Comparison of ENCODE assay signal across 36 cellular contexts in the genomic region with DNA sequence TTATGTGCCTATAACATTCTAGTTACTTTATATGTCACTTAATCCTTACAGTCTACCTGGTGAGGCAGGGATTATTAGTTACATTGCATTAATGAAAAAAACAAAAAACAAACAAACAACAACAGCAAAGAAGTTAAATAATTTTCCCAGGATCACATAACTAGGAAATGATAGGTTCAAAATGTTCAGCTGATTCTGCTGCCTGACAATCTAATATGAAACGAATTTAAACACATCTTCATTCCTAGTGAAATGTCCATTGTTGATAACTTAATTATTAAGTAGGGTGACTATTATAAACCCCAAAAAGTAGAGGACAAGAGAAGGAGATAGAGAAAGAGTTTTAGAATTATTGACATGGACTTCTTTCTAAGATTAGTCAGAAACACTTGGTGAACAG. TPM values are rescaled to one million over a fixed set of nuclear protein-coding genes. Genes with fewer than 3 reads are reported as not detected.
"Had no signal": no experiment of that assay in that cellular context is flagged by ENCODE, and none has a peak within 500 bp of the region (broad histone marks: within the 10 kb centered on the region; RNA-seq: fewer than 3 reads in every experiment).

No MANE protein-coding gene starts in this region.

- H3K27me3 ChIP-seq: adrenal gland, body of pancreas, gastrocnemius medialis had no signal

- DNase-seq: activated CD4-positive, alpha-beta memory T cell treated with anti-CD3 and anti-CD28 coated beads for 36 hours; activated CD4-positive, alpha-beta T cell treated with anti-CD3 and anti-CD28 coated beads for 36 hours; activated CD4-positive, alpha-beta T cell treated with anti-CD3 and anti-CD28 coated beads, Interleukin-2, amount 10 ng/mL, durations not matched to agents 24 days and 14 days; activated CD4-positive, CD25-positive, alpha-beta regulatory T cell; activated CD4-positive, CD25-positive, alpha-beta regulatory T cell treated with anti-CD3 and anti-CD28 coated beads, Interleukin-2, amount 50 U/mL, for 72 hours; activated CD8-positive, alpha-beta memory T cell treated with anti-CD3 and anti-CD28 coated beads, Interleukin-2, amount 10 ng/mL, durations not matched to agents 7 days and 5 days; activated CD8-positive, alpha-beta memory T cell treated with anti-CD3 and anti-CD28 coated beads, Interleukin-2, amount 50 U/mL, for 4 hours; activated CD8-positive, alpha-beta T cell treated with anti-CD3 and anti-CD28 coated beads, Interleukin-2, amount 10 ng/mL, durations not matched to agents 7 days and 5 days; activated effector memory CD4-positive, alpha-beta T cell treated with anti-CD3 and anti-CD28 coated beads, Interleukin-2, amount 50 U/mL, for 16 hours; activated naive CD4-positive, alpha-beta T cell treated with anti-CD3 and anti-CD28 coated beads for 36 hours; activated naive CD8-positive, alpha-beta T cell treated with anti-CD3 and anti-CD28 coated beads for 36 hours; activated naive CD8-positive, alpha-beta T cell treated with anti-CD3 and anti-CD28 coated beads, Interleukin-2, amount 50 U/mL, for 24 hours; activated T-cell treated with anti-CD3 and anti-CD28 coated beads, Interleukin-2, amount 50 U/mL, for 1 hour; activated T-cell treated with anti-CD3 and anti-CD28 coated beads, Interleukin-2, amount 50 U/mL, for 48 hours; adrenal gland; amygdala; aorta; body of pancreas; caudate nucleus; cortex of kidney; dermis blood vessel endothelial cell; effector CD4-positive, alpha-beta T cell; effector memory CD8-positive, alpha-beta T cell; erythroblast; foreskin keratinocyte; gastrocnemius medialis; glutamatergic neuron; heart left ventricle; T-helper 2 cell had no signal

- FAIRE-seq: colon had no signal

- H3K36me3 ChIP-seq: adrenal gland, esophagus muscularis mucosa, gastrocnemius medialis, heart left ventricle had no signal

- H3K27ac ChIP-seq: adrenal gland, body of pancreas, esophagus muscularis mucosa, foreskin keratinocyte, gastrocnemius medialis, heart left ventricle had no signal

- ATAC-seq: activated CD4-positive, alpha-beta T cell treated with anti-CD3 and anti-CD28 coated beads for 36 hours; activated CD8-positive, alpha-beta memory T cell treated with anti-CD3 and anti-CD28 coated beads, Interleukin-2, amount 10 ng/mL, durations not matched to agents 7 days and 5 days; activated CD8-positive, alpha-beta T cell treated with anti-CD3 and anti-CD28 coated beads, Interleukin-2, amount 10 ng/mL, durations not matched to agents 7 days and 5 days; activated naive CD8-positive, alpha-beta T cell treated with anti-CD3 and anti-CD28 coated beads, Interleukin-2, amount 50 U/mL, for 24 hours; body of pancreas; effector memory CD8-positive, alpha-beta T cell; foreskin keratinocyte; gastrocnemius medialis; heart left ventricle had no signal

- H3K9me3 ChIP-seq: adrenal gland, body of pancreas, esophagus muscularis mucosa, gastrocnemius medialis, heart left ventricle had no signal

- H3K4me3 ChIP-seq: adrenal gland, body of pancreas, esophagus muscularis mucosa, gastrocnemius medialis, heart left ventricle had no signal

- H3K4me1 ChIP-seq: adrenal gland, body of pancreas, esophagus muscularis mucosa, foreskin keratinocyte, gastrocnemius medialis had no signal

RNA-seq across cellular contexts. Expression of a gene that starts 22.6 kb away (rescaled TPM):
- total RNA-seq: activated CD4-positive, alpha-beta memory T cell treated with anti-CD3 and anti-CD28 coated beads for 36 hours; activated CD4-positive, alpha-beta T cell treated with anti-CD3 and anti-CD28 coated beads for 36 hours; activated CD4-positive, alpha-beta T cell treated with anti-CD3 and anti-CD28 coated beads, Interleukin-2, amount 10 ng/mL, durations not matched to agents 24 days and 14 days; activated CD8-positive, alpha-beta memory T cell treated with anti-CD3 and anti-CD28 coated beads for 36 hours; activated CD8-positive, alpha-beta memory T cell treated with anti-CD3 and anti-CD28 coated beads, Interleukin-2, amount 10 ng/mL, durations not matched to agents 7 days and 5 days; activated CD8-positive, alpha-beta T cell treated with anti-CD3 and anti-CD28 coated beads, Interleukin-2, amount 10 ng/mL, durations not matched to agents 7 days and 5 days; activated naive CD4-positive, alpha-beta T cell treated with anti-CD3 and anti-CD28 coated beads for 36 hours; activated naive CD8-positive, alpha-beta T cell treated with anti-CD3 and anti-CD28 coated beads for 36 hours; activated T-helper 1 cell treated with anti-CD3 and anti-CD28 coated beads, Interleukin-12 subunit alpha, Interleukin-12 subunit beta, Interleukin-2, Interleukin-4 antibody, amounts not matched to agents 30 ng/mL and 10 ng/mL and 1 ng/mL, durations not matched to agents 14 hours and 24 hours and 36 hours; activated T-helper 2 cell treated with anti-CD3 and anti-CD28 coated beads, Interferon-gamma antibody, Interleukin-2, Interleukin-4, amounts not matched to agents 10 μg/mL and 5 μg/mL and 100 μg/mL, durations not matched to agents 14 hours and 24 hours and 36 hours; chondrocyte; foreskin keratinocyte; T-helper 1 cell treated with Interleukin-12 subunit alpha and Interleukin-12 subunit beta and Interleukin-4 antibody, amounts not matched to agents 30 ng/mL and 1 ng/mL, for 36 hours had no signal

RNA-seq across cellular contexts. Expression of a gene that starts 54.0 kb away (rescaled TPM):
- total RNA-seq: activated CD4-positive, alpha-beta memory T cell treated with anti-CD3 and anti-CD28 coated beads for 36 hours; activated CD4-positive, alpha-beta T cell treated with anti-CD3 and anti-CD28 coated beads for 36 hours; activated CD4-positive, alpha-beta T cell treated with anti-CD3 and anti-CD28 coated beads, Interleukin-2, amount 10 ng/mL, durations not matched to agents 24 days and 14 days; activated CD8-positive, alpha-beta memory T cell treated with anti-CD3 and anti-CD28 coated beads for 36 hours; activated CD8-positive, alpha-beta memory T cell treated with anti-CD3 and anti-CD28 coated beads, Interleukin-2, amount 10 ng/mL, durations not matched to agents 7 days and 5 days; activated CD8-positive, alpha-beta T cell treated with anti-CD3 and anti-CD28 coated beads, Interleukin-2, amount 10 ng/mL, durations not matched to agents 7 days and 5 days; activated naive CD4-positive, alpha-beta T cell treated with anti-CD3 and anti-CD28 coated beads for 36 hours; activated naive CD8-positive, alpha-beta T cell treated with anti-CD3 and anti-CD28 coated beads for 36 hours; activated T-helper 1 cell treated with anti-CD3 and anti-CD28 coated beads, Interleukin-12 subunit alpha, Interleukin-12 subunit beta, Interleukin-2, Interleukin-4 antibody, amounts not matched to agents 30 ng/mL and 10 ng/mL and 1 ng/mL, durations not matched to agents 14 hours and 24 hours and 36 hours; activated T-helper 2 cell treated with anti-CD3 and anti-CD28 coated beads, Interferon-gamma antibody, Interleukin-2, Interleukin-4, amounts not matched to agents 10 μg/mL and 5 μg/mL and 100 μg/mL, durations not matched to agents 14 hours and 24 hours and 36 hours; chondrocyte; T-helper 1 cell treated with Interleukin-12 subunit alpha and Interleukin-12 subunit beta and Interleukin-4 antibody, amounts not matched to agents 30 ng/mL and 1 ng/mL, for 36 hours had no signal

RNA-seq across cellular contexts. Expression of a gene that starts 59.8 kb away (rescaled TPM):
- total RNA-seq: activated CD4-positive, alpha-beta memory T cell treated with anti-CD3 and anti-CD28 coated beads for 36 hours; activated CD4-positive, alpha-beta T cell treated with anti-CD3 and anti-CD28 coated beads for 36 hours; activated CD4-positive, alpha-beta T cell treated with anti-CD3 and anti-CD28 coated beads, Interleukin-2, amount 10 ng/mL, durations not matched to agents 24 days and 14 days; activated CD8-positive, alpha-beta memory T cell treated with anti-CD3 and anti-CD28 coated beads for 36 hours; activated CD8-positive, alpha-beta memory T cell treated with anti-CD3 and anti-CD28 coated beads, Interleukin-2, amount 10 ng/mL, durations not matched to agents 7 days and 5 days; activated CD8-positive, alpha-beta T cell treated with anti-CD3 and anti-CD28 coated beads, Interleukin-2, amount 10 ng/mL, durations not matched to agents 7 days and 5 days; activated naive CD4-positive, alpha-beta T cell treated with anti-CD3 and anti-CD28 coated beads for 36 hours; activated naive CD8-positive, alpha-beta T cell treated with anti-CD3 and anti-CD28 coated beads for 36 hours; activated T-helper 1 cell treated with anti-CD3 and anti-CD28 coated beads, Interleukin-12 subunit alpha, Interleukin-12 subunit beta, Interleukin-2, Interleukin-4 antibody, amounts not matched to agents 30 ng/mL and 10 ng/mL and 1 ng/mL, durations not matched to agents 14 hours and 24 hours and 36 hours; activated T-helper 2 cell treated with anti-CD3 and anti-CD28 coated beads, Interferon-gamma antibody, Interleukin-2, Interleukin-4, amounts not matched to agents 10 μg/mL and 5 μg/mL and 100 μg/mL, durations not matched to agents 14 hours and 24 hours and 36 hours; chondrocyte; T-helper 1 cell treated with Interleukin-12 subunit alpha and Interleukin-12 subunit beta and Interleukin-4 antibody, amounts not matched to agents 30 ng/mL and 1 ng/mL, for 36 hours had no signal
